In the genomic region with DNA sequence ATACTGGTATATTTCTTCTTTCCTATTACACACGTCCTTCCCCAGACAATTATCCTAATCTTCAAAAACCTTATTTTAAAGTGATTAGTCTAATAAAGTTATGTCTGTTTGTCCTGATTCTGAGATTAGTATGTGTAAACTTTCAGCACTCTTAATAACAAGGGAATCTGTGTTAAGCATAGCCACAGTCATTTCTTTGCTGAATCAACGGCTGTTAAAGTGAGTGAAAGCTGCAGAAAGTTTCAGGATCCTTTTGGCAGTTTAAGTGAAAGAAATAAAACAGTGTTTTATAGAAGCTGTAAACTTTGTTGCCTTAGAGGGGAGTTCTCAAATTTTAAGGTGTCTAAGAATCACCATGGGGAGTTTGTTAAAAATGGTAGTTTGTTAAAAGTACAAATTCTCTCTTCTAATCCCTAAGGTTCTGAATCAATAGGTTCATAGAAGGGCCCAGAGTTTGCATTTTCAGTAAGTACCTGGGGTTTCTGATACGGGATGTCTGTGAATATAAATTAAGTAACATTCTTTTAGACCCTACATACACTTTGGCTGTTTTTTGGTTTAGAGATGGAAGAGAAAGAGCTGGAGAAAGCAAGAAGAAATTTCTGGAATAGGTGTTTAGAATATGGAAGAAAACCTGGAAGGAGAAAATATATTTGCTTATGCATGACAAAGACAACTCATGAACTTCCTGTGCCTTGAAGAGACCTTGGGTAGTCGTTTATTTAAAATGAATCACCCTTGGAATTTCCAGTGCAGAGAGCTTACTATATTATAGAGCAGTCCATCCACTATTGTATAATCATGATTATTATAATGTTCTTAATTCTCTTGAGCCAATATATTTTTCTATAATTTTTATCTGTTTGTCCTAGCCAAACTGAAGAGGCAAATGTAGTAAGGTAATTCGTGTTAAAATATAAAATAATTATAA, we compare ENCODE assay signal across 9 cellular contexts. TPM values are rescaled to one million over a fixed set of nuclear protein-coding genes. Genes with fewer than 3 reads are reported as not detected.
A peak's percentile ranks its signal among the peaks of the same experiment; 100 is the strongest.
DNase-seq lines count a peak whose midpoint lies in the region; ATAC-seq, FAIRE-seq and TF ChIP-seq lines count a peak whose summit lies in the region.
"Had no signal": no experiment of that assay in that cellular context is flagged by ENCODE, and none has a peak within 500 bp of the region (broad histone marks: within the 10 kb centered on the region; RNA-seq: fewer than 3 reads in every experiment).

No MANE protein-coding gene starts in this region.

- FAIRE-seq in H54 (lab: Jason Lieb, UNC) = peak; percentile 80

- intact Hi-C loops in head of caudate nucleus (cut with DNase I) = no loop called here

- peak; percentile 13 for DNase-seq in GM10266 (ENCODE audit: extremely low spot score)
- peak; percentile 19 for DNase-seq in H54 (ENCODE audit: insufficient read length, low spot score)
- DNase-seq in amniotic stem cell (lab: John Stamatoyannopoulos, UW) = peak; percentile 2
- peak; percentile 9 for DNase-seq in myocyte (ENCODE audit: low read depth)
- DNase-seq in SW480 (ENCODE audit: low spot score) = no peak
- no peak for DNase-seq in head of caudate nucleus
- DNase-seq: naive thymus-derived CD4-positive, alpha-beta T cell had no signal

- ATAC-seq in HG03565 (IDR thresholded peaks at IDR 0.05; ENCODE audit: unreplicated experiment) (no peak), HG03432 (IDR thresholded peaks at IDR 0.05; ENCODE audit: unreplicated experiment) (no peak)
- ATAC-seq: naive thymus-derived CD4-positive, alpha-beta T cell had no signal

- TF ChIP-seq POLR2A in H54 (IDR thresholded peaks at IDR 0.05; ENCODE audit: low read depth, low read length) = no peak

- no peak for TF ChIP-seq CTCF in GM10266 (IDR thresholded peaks at IDR 0.05; ENCODE audit: control insufficient read depth, insufficient read depth, low read depth, missing control alignments)

RNA-seq across cellular contexts. Expression of a gene that starts 45.7 kb away (rescaled TPM):
- 45.4 and 47.8 TPM in 2 replicates for total RNA-seq in myocyte
- 19.8 TPM for polyA plus RNA-seq in myocyte (2012)

Comparison
In these comparisons a context has a peak if more than half of its experiments do, and no peak if none do; other contexts are left out.
1. DNase-seq: peak in GM10266 (single experiment), H54 (single experiment), amniotic stem cell (single experiment) and myocyte (single experiment); none in SW480 (single experiment) and head of caudate nucleus (0 of 42).